Comparison of ENCODE assay signal across 26 cellular contexts in genomic region chr14:95142208-95142607, GRCh38. TPM values are rescaled to one million over a fixed set of nuclear protein-coding genes. Genes with fewer than 3 reads are reported as not detected.
A peak's percentile ranks its signal among the peaks of the same experiment; 100 is the strongest.
DNase-seq lines count a peak whose midpoint lies in the region; TF ChIP-seq lines count a peak whose summit lies in the region.
"Had no signal": no experiment of that assay in that cellular context is flagged by ENCODE, and none has a peak within 500 bp of the region (broad histone marks: within the 10 kb centered on the region; RNA-seq: fewer than 3 reads in every experiment).

No MANE protein-coding gene starts in this region.

- CTCF ChIA-PET in mammary epithelial cell (lab: Charles Lee; ENCODE audit: low non-redundant PET), result no interaction called here

- no peak overlapping the region for H3K4me2 ChIP-seq in mammary epithelial cell (ENCODE audit: insufficient read depth, low read depth, low read length)

- peaks cover 78% of the 10 kb centered on the region for H3K4me1 Mint-ChIP-seq in activated naive CD8-positive, alpha-beta T cell (ENCODE audit: low read depth)
- H3K4me1 Mint-ChIP-seq in activated naive CD8-positive, alpha-beta T cell treated with anti-CD3 and anti-CD28 coated beads for 36 hours, result peaks cover 67% of the 10 kb centered on the region

- WGBS in mammary epithelial cell (ENCODE audit: low coverage, missing lambda C conversion rate), result 90% methylated on average over 2 of the region's 2 CpGs

- BruUV-seq in mammary epithelial cell (replicated peaks; lab: Mats Ljungman, UMichigan), result no TSS peak

- in situ Hi-C loops in mammary epithelial cell (cut with MboI; ENCODE audit: low sequenced_read_pairs in 2 of 2), result no loop called here

- peaks cover 10% of the 10 kb centered on the region for H3K4me1 ChIP-seq in mammary epithelial cell (ENCODE audit: insufficient read depth, low read length)

- H3K9me3 ChIP-seq in mammary epithelial cell (replicated peaks; ENCODE audit: insufficient read depth, low read length), result peaks cover 3% of the 10 kb centered on the region
- H3K9me3 ChIP-seq in MG63, result no peaks in the 10 kb centered on the region
- H3K9me3 ChIP-seq: mucosa of descending colon had no signal

- no peak overlapping the region for H3K4me3 Mint-ChIP-seq in activated naive CD8-positive, alpha-beta T cell
- no peak overlapping the region for H3K4me3 Mint-ChIP-seq in activated naive CD8-positive, alpha-beta T cell treated with anti-CD3 and anti-CD28 coated beads for 36 hours
- H3K4me3 Mint-ChIP-seq: activated CD4-positive, alpha-beta T cell treated with anti-CD3 and anti-CD28 coated beads, Interleukin-2, amount 10 ng/mL, durations not matched to agents 7 days and 5 days; natural killer cell treated with Interleukin-12 subunit alpha and Interleukin-12 subunit beta and Interleukin-15 and Interleukin-18, amount 100 ng/mL, for 72 hours; type B pancreatic cell had no signal

- H3K27me3 Mint-ChIP-seq in activated naive CD8-positive, alpha-beta T cell, result no peaks in the 10 kb centered on the region
- no peaks in the 10 kb centered on the region for H3K27me3 Mint-ChIP-seq in activated naive CD8-positive, alpha-beta T cell treated with anti-CD3 and anti-CD28 coated beads for 36 hours
- H3K27me3 Mint-ChIP-seq: activated CD4-positive, alpha-beta T cell treated with anti-CD3 and anti-CD28 coated beads, Interleukin-2, amount 10 ng/mL, durations not matched to agents 7 days and 5 days; CD8-positive, alpha-beta memory T cell; natural killer cell treated with Interleukin-12 subunit alpha and Interleukin-12 subunit beta and Interleukin-15 and Interleukin-18, amount 100 ng/mL, for 72 hours; type B pancreatic cell had no signal

- TF ChIP-seq CTCF in VCaP (conservative IDR thresholded peaks at IDR 0.05) (no peak), mammary epithelial cell (conservative IDR thresholded peaks at IDR 0.05 in 1 of 2, IDR thresholded peaks at IDR 0.05 in 1 of 2; ENCODE audit: extremely low read depth in 1 of 2, insufficient read depth in 1 of 2, low read depth in 1 of 2, low read length in 2 of 2) (no peak)

- no peaks in the 10 kb centered on the region for H3K27me3 ChIP-seq in layer of hippocampus (ENCODE audit: control insufficient read depth, insufficient read depth, low read length)
- no peaks in the 10 kb centered on the region for H3K27me3 ChIP-seq in mammary epithelial cell (ENCODE audit: insufficient read depth, low read length)
- no peaks in the 10 kb centered on the region for H3K27me3 ChIP-seq in MG63
- H3K27me3 ChIP-seq: gastrocnemius medialis, SJCRH30 had no signal

- peak overlapping the region; percentile 22 for H3K27ac Mint-ChIP-seq in activated naive CD8-positive, alpha-beta T cell
- H3K27ac Mint-ChIP-seq in activated naive CD8-positive, alpha-beta T cell treated with anti-CD3 and anti-CD28 coated beads for 36 hours, result no peak overlapping the region
- H3K27ac Mint-ChIP-seq: activated CD4-positive, alpha-beta T cell treated with anti-CD3 and anti-CD28 coated beads, Interleukin-2, amount 10 ng/mL, durations not matched to agents 7 days and 5 days; type B pancreatic cell had no signal

- DNase-seq in activated naive CD8-positive, alpha-beta T cell treated with anti-CD3 and anti-CD28 coated beads for 36 hours, result no peak
- no peak for DNase-seq in GM03348 (ENCODE audit: low spot score)
- no peak for DNase-seq in NCI-H1417 treated with DMSO at 0.1 percent for 48 hours (lab: John Stamatoyannopoulos, UW)
- no peak for DNase-seq in mammary epithelial cell
- DNase-seq in MG63, result no peak
- DNase-seq: activated CD4-positive, alpha-beta T cell treated with anti-CD3 and anti-CD28 coated beads, Interleukin-2, amount 10 ng/mL, durations not matched to agents 7 days and 5 days; CD8-positive, alpha-beta memory T cell; DMS 273 treated with DMSO at 0.1 percent for 48 hours; gastrocnemius medialis; kidney glomerular epithelial cell; mucosa of descending colon; NCI-H1105 treated with DMSO at 0.1 percent for 48 hours; NCI-H2029; NCI-H69; SJCRH30; stimulated activated CD4-positive, alpha-beta T cell treated with anti-CD3 and anti-CD28 coated beads, Interleukin-4, amount 100 ng/mL, for 1 hour; SW 1271; T1000; WERI-Rb-1 had no signal

- H3K27ac ChIP-seq in VCaP (peak overlapping the region; percentile 51), layer of hippocampus (ENCODE audit: low read depth, low read length) (peak overlapping the region; percentile 88), mammary epithelial cell (ENCODE audit: insufficient read depth, low read depth, low read length) (no peak overlapping the region)
- H3K27ac ChIP-seq: SJCRH30, WERI-Rb-1 had no signal

- peaks cover 17% of the 10 kb centered on the region for H3K36me3 Mint-ChIP-seq in activated naive CD8-positive, alpha-beta T cell
- H3K36me3 Mint-ChIP-seq in activated naive CD8-positive, alpha-beta T cell treated with anti-CD3 and anti-CD28 coated beads for 36 hours, result peaks cover 28% of the 10 kb centered on the region

- H3K36me3 ChIP-seq in mammary epithelial cell (ENCODE audit: insufficient read depth, low read length) (no peaks in the 10 kb centered on the region), MG63 (no peaks in the 10 kb centered on the region)
- H3K36me3 ChIP-seq: gastrocnemius medialis had no signal

- no peaks in the 10 kb centered on the region for H4K20me1 ChIP-seq in mammary epithelial cell (ENCODE audit: insufficient read depth, low read length)

- no peak overlapping the region for H2AFZ ChIP-seq in mammary epithelial cell (ENCODE audit: low read depth, low read length)

- intact Hi-C loops in mammary epithelial cell (cut with micrococcal nuclease), result no loop called here

- no peak overlapping the region for H3K4me3 ChIP-seq in mammary epithelial cell (replicated peaks in 1 of 3; ENCODE audit: insufficient read depth in 1 of 3, low read depth in 2 of 3, low read length in 3 of 3)
- H3K4me3 ChIP-seq in MG63, result no peak overlapping the region
- H3K4me3 ChIP-seq: gastrocnemius medialis, GM12878, lung, mucosa of descending colon, SJCRH30 had no signal

- no peak overlapping the region for H3K9ac ChIP-seq in mammary epithelial cell (ENCODE audit: insufficient read depth, low read length)

- dilution Hi-C loops in mammary epithelial cell (cut with HindIII; ENCODE audit: low sequenced_read_pairs), result no loop called here

- H3K79me2 ChIP-seq in mammary epithelial cell (ENCODE audit: insufficient read depth, low read length), result peaks cover 92% of the 10 kb centered on the region

- H3K9me3 Mint-ChIP-seq in activated naive CD8-positive, alpha-beta T cell (ENCODE audit: low read depth), result peaks cover 7% of the 10 kb centered on the region
- H3K9me3 Mint-ChIP-seq in activated naive CD8-positive, alpha-beta T cell treated with anti-CD3 and anti-CD28 coated beads for 36 hours, result peaks cover 11% of the 10 kb centered on the region

RNA-seq across cellular contexts. Expression of gene DICER1, which starts 15.1 kb away (rescaled TPM):
- 10 to 100 TPM; 53.1 to 60.3 TPM for total RNA-seq in activated naive CD8-positive, alpha-beta T cell treated with anti-CD3 and anti-CD28 coated beads for 36 hours
- 10 to 100 TPM; 48.4 to 56.0 TPM for total RNA-seq in mammary epithelial cell
- polyA plus RNA-seq in mammary epithelial cell, result 17.1 TPM
- polyA minus RNA-seq in mammary epithelial cell, result 185 TPM
- total RNA-seq in MG63 (2014; rRNA removed; shearing (Covaris generic); ENCODE audit: low replicate concordance), result 10.1 and 11.2 TPM in 2 replicates
